Comparison of ENCODE assay signal across 17 cellular contexts in the genomic region with DNA sequence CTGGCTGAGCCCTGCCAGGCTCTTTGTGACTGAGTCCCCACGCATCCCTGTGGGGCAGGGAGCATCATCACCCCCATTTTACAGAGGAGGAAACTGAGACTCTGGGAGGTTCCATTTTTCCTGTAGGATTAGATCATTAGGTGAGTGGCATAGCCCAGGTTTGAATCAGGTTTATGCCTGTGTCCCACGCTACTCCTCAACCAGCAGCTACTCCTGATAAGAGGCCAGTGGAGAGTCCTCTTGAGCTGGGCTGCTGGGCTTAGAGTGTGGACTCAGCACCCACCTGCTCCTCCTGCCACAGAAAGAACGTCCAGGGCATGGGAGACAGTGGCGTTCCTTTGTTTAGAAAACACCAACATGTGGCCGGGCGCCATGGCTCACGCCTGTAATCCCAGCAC. TPM values are rescaled to one million over a fixed set of nuclear protein-coding genes. Genes with fewer than 3 reads are reported as not detected.
DNase-seq lines count a peak whose midpoint lies in the region; ATAC-seq and TF ChIP-seq lines count a peak whose summit lies in the region.
"Had no signal": no experiment of that assay in that cellular context is flagged by ENCODE, and none has a peak within 500 bp of the region (broad histone marks: within the 10 kb centered on the region; RNA-seq: fewer than 3 reads in every experiment).

No MANE protein-coding gene starts in this region.

- no peak overlapping the region for H3K18ac ChIP-seq in H9 (ENCODE audit: insufficient read length, low read depth, low read length)

- no peak overlapping the region for H4K8ac ChIP-seq in H9 (replicated peaks; ENCODE audit: insufficient read length, low read depth, low read length)

- WGBS in H9 (ENCODE audit: extremely low coverage, insufficient read length, low lambda C conversion rate): no CpG with 5 or more reads among the region's 7 CpGs
- 88 to 89% methylated on average over 7 of the region's 7 CpGs for WGBS in GM23248 (ENCODE audit: low coverage in 1 of 2, low lambda C conversion rate in 2 of 2, missing lambda C conversion rate in 2 of 2), 2 experiments

- H3K4me1 ChIP-seq in H9 (ENCODE audit: insufficient read depth, low read length): no peaks in the 10 kb centered on the region
- no peaks in the 10 kb centered on the region for H3K4me1 ChIP-seq in GM23248 (ENCODE audit: insufficient read depth)
- H3K4me1 ChIP-seq: SJSA1 had no signal

- no peak overlapping the region for H2BK120ac ChIP-seq in H9 (ENCODE audit: low read depth, low read length, poor library complexity, severe bottlenecking)

- H2BK5ac ChIP-seq in H9 (ENCODE audit: insufficient read length, low read length): no peak overlapping the region

- no peak overlapping the region for H3K56ac ChIP-seq in H9 (ENCODE audit: insufficient read length, low read depth, low read length)

- H3K4ac ChIP-seq in H9 (ENCODE audit: low read depth, low read length): no peak overlapping the region

- H3K27me3 ChIP-seq in H9 (ENCODE audit: insufficient read depth, low read length) (no peaks in the 10 kb centered on the region), GM23248 (replicated peaks; ENCODE audit: insufficient read depth) (no peaks in the 10 kb centered on the region)
- H3K27me3 ChIP-seq: SJSA1 had no signal

- no peak overlapping the region for H3K4me2 ChIP-seq in H9 (ENCODE audit: insufficient read depth, insufficient read length, low read length)
- no peak overlapping the region for H3K4me2 ChIP-seq in GM23248 (ENCODE audit: unreplicated experiment)

- no peak overlapping the region for H4K5ac ChIP-seq in H9 (ENCODE audit: insufficient read length, low read depth, low read length)

- H3K79me2 ChIP-seq in H9 (ENCODE audit: insufficient read depth, low read length): no peaks in the 10 kb centered on the region
- H3K79me2 ChIP-seq in GM23248 (ENCODE audit: insufficient read depth): no peaks in the 10 kb centered on the region

- H3K27me3 Mint-ChIP-seq in activated naive CD4-positive, alpha-beta T cell treated with anti-CD3 and anti-CD28 coated beads for 36 hours (ENCODE audit: low read depth): no peaks in the 10 kb centered on the region
- H3K27me3 Mint-ChIP-seq in T-helper 17 cell: no peaks in the 10 kb centered on the region
- no peaks in the 10 kb centered on the region for H3K27me3 Mint-ChIP-seq in H9 (ENCODE audit: low read depth)

- peaks cover 19% of the 10 kb centered on the region for H3K4me1 Mint-ChIP-seq in activated naive CD4-positive, alpha-beta T cell treated with anti-CD3 and anti-CD28 coated beads for 36 hours (ENCODE audit: low read depth)
- H3K4me1 Mint-ChIP-seq in T-helper 17 cell (peaks cover 12% of the 10 kb centered on the region), H9 (peaks cover 11 to 28% of the 10 kb centered on the region in 2 experiments)

- no peaks in the 10 kb centered on the region for H3K79me1 ChIP-seq in H9 (ENCODE audit: insufficient read depth, low read depth, low read length, poor library complexity, severe bottlenecking)

- H3K27ac Mint-ChIP-seq in activated naive CD4-positive, alpha-beta T cell treated with anti-CD3 and anti-CD28 coated beads, Interleukin-2, amount 50 U/mL, for 72 hours: peak overlapping the region; percentile 5 to 18
- no peak overlapping the region for H3K27ac Mint-ChIP-seq in activated naive CD4-positive, alpha-beta T cell treated with anti-CD3 and anti-CD28 coated beads for 36 hours
- H3K27ac Mint-ChIP-seq in T-helper 17 cell: peak overlapping the region; percentile 53
- H3K27ac Mint-ChIP-seq in H9: no peak overlapping the region
- H3K27ac Mint-ChIP-seq: CD8-positive, alpha-beta T cell had no signal

- no peak overlapping the region for H3K14ac ChIP-seq in H9 (ENCODE audit: insufficient read depth, low read length)

- no peaks in the 10 kb centered on the region for H3K9me3 Mint-ChIP-seq in activated naive CD4-positive, alpha-beta T cell treated with anti-CD3 and anti-CD28 coated beads, Interleukin-2, amount 50 U/mL, for 72 hours
- H3K9me3 Mint-ChIP-seq in activated naive CD4-positive, alpha-beta T cell treated with anti-CD3 and anti-CD28 coated beads for 36 hours: no peaks in the 10 kb centered on the region
- no peaks in the 10 kb centered on the region for H3K9me3 Mint-ChIP-seq in H9
- H3K9me3 Mint-ChIP-seq: CD8-positive, alpha-beta T cell had no signal

- no peak overlapping the region for H3K4me3 ChIP-seq in GM23248
- H3K4me3 ChIP-seq: SJSA1 had no signal

- no peak overlapping the region for H2AK5ac ChIP-seq in H9 (ENCODE audit: insufficient read length, low read length)

- H2AFZ ChIP-seq in H9 (ENCODE audit: low read length): no peak overlapping the region
- no peak overlapping the region for H2AFZ ChIP-seq in GM23248

- no peak for ATAC-seq in activated naive CD4-positive, alpha-beta T cell treated with anti-CD3 and anti-CD28 coated beads, Interleukin-2, amount 50 U/mL, for 72 hours
- no peak for ATAC-seq in T-helper 17 cell
- no peak for ATAC-seq in GM18867 (IDR thresholded peaks at IDR 0.05; ENCODE audit: unreplicated experiment)
- ATAC-seq: CD8-positive, alpha-beta T cell had no signal

- H3K9me3 ChIP-seq in T-helper 17 cell (ENCODE audit: control insufficient read depth, low read length, poor library complexity, severe bottlenecking) (no peaks in the 10 kb centered on the region), H9 (ENCODE audit: control insufficient read depth, low read depth, low read length) (no peaks in the 10 kb centered on the region), GM23248 (ENCODE audit: low read depth) (no peaks in the 10 kb centered on the region)
- H3K9me3 ChIP-seq: SJSA1 had no signal

- in situ Hi-C loops in GM23248 (cut with MboI): no loop called here

- CTCF ChIA-PET in activated naive CD4-positive, alpha-beta T cell treated with anti-CD3 and anti-CD28 coated beads for 36 hours (lab: Charles Lee): interaction anchor here (1.0 to 2.8 kb wide), 3 partner anchors 11 to 75 kb away, joined by 3 to 32 read pairs (median 4); no protein-coding TSS in a partner anchor

- H2BK20ac ChIP-seq in H9 (ENCODE audit: low read depth, low read length, poor library complexity, severe bottlenecking): no peak overlapping the region

- H3K4me3 Mint-ChIP-seq in activated naive CD4-positive, alpha-beta T cell treated with anti-CD3 and anti-CD28 coated beads for 36 hours: no peak overlapping the region
- no peak overlapping the region for H3K4me3 Mint-ChIP-seq in T-helper 17 cell
- H3K4me3 Mint-ChIP-seq in H9: no peak overlapping the region
- H3K4me3 Mint-ChIP-seq: CD8-positive, alpha-beta T cell had no signal

- no peaks in the 10 kb centered on the region for H3K9me2 ChIP-seq in GM23248 (ENCODE audit: insufficient read depth)

- H3K27ac ChIP-seq in H9 (ENCODE audit: insufficient read length, low read depth, low read length): no peak overlapping the region
- H3K27ac ChIP-seq in GM23248: no peak overlapping the region
- H3K27ac ChIP-seq: SJSA1 had no signal

- no peak overlapping the region for H2BK15ac ChIP-seq in H9 (ENCODE audit: low read depth, low read length)

- intact Hi-C loops in activated naive CD4-positive, alpha-beta T cell treated with anti-CD3 and anti-CD28 coated beads for 36 hours (cut with micrococcal nuclease): no loop called here

- H3K36me3 Mint-ChIP-seq in activated naive CD4-positive, alpha-beta T cell treated with anti-CD3 and anti-CD28 coated beads, Interleukin-2, amount 50 U/mL, for 72 hours: peaks cover 0 to 33% of the 10 kb centered on the region in 2 donors
- peaks cover 34% of the 10 kb centered on the region for H3K36me3 Mint-ChIP-seq in activated naive CD4-positive, alpha-beta T cell treated with anti-CD3 and anti-CD28 coated beads for 36 hours (ENCODE audit: low read depth)
- peaks cover 2% of the 10 kb centered on the region for H3K36me3 Mint-ChIP-seq in T-helper 17 cell (ENCODE audit: low read depth)
- no peaks in the 10 kb centered on the region; a peak in 1 of 7 replicates for H3K36me3 Mint-ChIP-seq in H9 (ENCODE audit: insufficient read depth in 1 of 3, low read depth in 3 of 3)

- H4K20me1 ChIP-seq in H9 (ENCODE audit: control insufficient read depth, insufficient read depth, insufficient read length) (no peaks in the 10 kb centered on the region), GM23248 (ENCODE audit: insufficient read depth) (no peaks in the 10 kb centered on the region)

- H3K9ac ChIP-seq in H9 (ENCODE audit: extremely low read depth, insufficient read length, low read length): no peak overlapping the region
- H3K9ac ChIP-seq in GM23248: no peak overlapping the region

- H3K23ac ChIP-seq in H9 (ENCODE audit: insufficient read length, low read depth, low read length): no peak overlapping the region

- no peak overlapping the region for H2BK12ac ChIP-seq in H9 (ENCODE audit: insufficient read length, low read depth, low read length)

- H4K91ac ChIP-seq in H9 (ENCODE audit: insufficient read length, low read depth, low read length): no peak overlapping the region

- no peak for DNase-seq in activated naive CD4-positive, alpha-beta T cell treated with anti-CD3 and anti-CD28 coated beads, Interleukin-2, amount 50 U/mL, for 72 hours (ENCODE audit: low spot score in 2 of 2)
- DNase-seq in activated naive CD4-positive, alpha-beta T cell treated with anti-CD3 and anti-CD28 coated beads for 36 hours: no peak
- DNase-seq in DMS79 treated with DMSO at 0.1 percent for 48 hours (lab: John Stamatoyannopoulos, UW): peak; percentile 33
- no peak for DNase-seq in T-helper 17 cell
- DNase-seq in stimulated activated CD8-positive, alpha-beta memory T cell treated with anti-CD3 and anti-CD28 coated beads, Interleukin-4, amount 100 ng/mL, for 48 hours: peak; percentile 21
- DNase-seq in H9: no peak
- DNase-seq in GM23248: no peak
- DNase-seq: CD8-positive, alpha-beta T cell; EL; HCEC 1CT; KG1; NCI-H1048; NCI-H187; NCI-H2171 treated with DMSO at 0.1 percent for 48 hours; RPMI8226 had no signal

- TF ChIP-seq CTCF in H9 (conservative IDR thresholded peaks at IDR 0.05): no peak

- H3K23me2 ChIP-seq in H9 (ENCODE audit: insufficient read length, low read depth, low read length, poor library complexity, severe bottlenecking): peaks cover 3% of the 10 kb centered on the region

- H3F3A ChIP-seq in GM23248 (ENCODE audit: insufficient read depth): no peaks in the 10 kb centered on the region

- H3T11ph ChIP-seq in H9 (ENCODE audit: low read length): no peak overlapping the region

- H3K36me3 ChIP-seq in GM23248 (ENCODE audit: low read depth): no peaks in the 10 kb centered on the region
- H3K36me3 ChIP-seq: SJSA1 had no signal

RNA-seq across cellular contexts. Expression of a gene that starts 30.7 kb away (rescaled TPM):
- 100 to 1,000 TPM in 1 of 2 donors, 10 to 100 TPM in 1; 98.1 to 143 TPM for total RNA-seq in activated naive CD4-positive, alpha-beta T cell treated with anti-CD3 and anti-CD28 coated beads, Interleukin-2, amount 50 U/mL, for 72 hours
- total RNA-seq in activated naive CD4-positive, alpha-beta T cell treated with anti-CD3 and anti-CD28 coated beads for 36 hours: 10 to 100 TPM; 69.4 to 75.7 TPM
- total RNA-seq in T-helper 17 cell (100 to 1,000 TPM; 127 to 132 TPM), H9 (2021) (0.57 and 0.68 TPM in 2 replicates)
- 0.25 and 2.9 TPM in 2 replicates for total RNA-seq in GM23248 (2014; rRNA removed; shearing (Covaris generic))
- 1.1 and 1.3 TPM in 2 replicates for polyA plus RNA-seq in GM23248 (2016; fragmentation: Nextera tagmentation; extraction: Ambion mirVana)

RNA-seq across cellular contexts. Expression of a gene that starts 32.3 kb away (rescaled TPM):
- total RNA-seq in activated naive CD4-positive, alpha-beta T cell treated with anti-CD3 and anti-CD28 coated beads, Interleukin-2, amount 50 U/mL, for 72 hours: 10 to 100 TPM; 31.2 to 40.7 TPM
- total RNA-seq in activated naive CD4-positive, alpha-beta T cell treated with anti-CD3 and anti-CD28 coated beads for 36 hours: 10 to 100 TPM; 20.0 to 23.3 TPM
- total RNA-seq in T-helper 17 cell: 10 to 100 TPM; 63.5 to 67.6 TPM
- 18.8 and 20.2 TPM in 2 replicates for total RNA-seq in H9 (2021)
- total RNA-seq in GM23248 (2014; rRNA removed; shearing (Covaris generic)): 16.4 and 18.7 TPM in 2 replicates
- polyA plus RNA-seq in GM23248 (2016; fragmentation: Nextera tagmentation; extraction: Ambion mirVana): 5.6 and 6.8 TPM in 2 replicates

Comparison
In these comparisons a context has a peak if more than half of its experiments do, and no peak if none do; other contexts are left out.
1. H3K27ac Mint-ChIP-seq: peak in activated naive CD4-positive, alpha-beta T cell treated with anti-CD3 and anti-CD28 coated beads, Interleukin-2, amount 50 U/mL, for 72 hours (2 of 2) and T-helper 17 cell (single experiment); none in activated naive CD4-positive, alpha-beta T cell treated with anti-CD3 and anti-CD28 coated beads for 36 hours (single experiment) and H9 (0 of 3).
2. DNase-seq: peak in DMS79 treated with DMSO at 0.1 percent for 48 hours (single experiment) and stimulated activated CD8-positive, alpha-beta memory T cell treated with anti-CD3 and anti-CD28 coated beads, Interleukin-4, amount 100 ng/mL, for 48 hours (single experiment); none in activated naive CD4-positive, alpha-beta T cell treated with anti-CD3 and anti-CD28 coated beads, Interleukin-2, amount 50 U/mL, for 72 hours (0 of 2), activated naive CD4-positive, alpha-beta T cell treated with anti-CD3 and anti-CD28 coated beads for 36 hours (single experiment), T-helper 17 cell (0 of 3), H9 (single experiment) and GM23248 (single experiment).
3. RNA of a gene that starts 30.7 kb away (total RNA-seq): 98.1 to 143 TPM in activated naive CD4-positive, alpha-beta T cell treated with anti-CD3 and anti-CD28 coated beads, Interleukin-2, amount 50 U/mL, for 72 hours, 127 to 132 TPM in T-helper 17 cell and 69.4 to 75.7 TPM in activated naive CD4-positive, alpha-beta T cell treated with anti-CD3 and anti-CD28 coated beads for 36 hours; 0.25 to 2.9 TPM in GM23248 and 0.57 to 0.68 TPM in H9; every median in the first group is over 10 times any median in the second.